In the genomic region with DNA sequence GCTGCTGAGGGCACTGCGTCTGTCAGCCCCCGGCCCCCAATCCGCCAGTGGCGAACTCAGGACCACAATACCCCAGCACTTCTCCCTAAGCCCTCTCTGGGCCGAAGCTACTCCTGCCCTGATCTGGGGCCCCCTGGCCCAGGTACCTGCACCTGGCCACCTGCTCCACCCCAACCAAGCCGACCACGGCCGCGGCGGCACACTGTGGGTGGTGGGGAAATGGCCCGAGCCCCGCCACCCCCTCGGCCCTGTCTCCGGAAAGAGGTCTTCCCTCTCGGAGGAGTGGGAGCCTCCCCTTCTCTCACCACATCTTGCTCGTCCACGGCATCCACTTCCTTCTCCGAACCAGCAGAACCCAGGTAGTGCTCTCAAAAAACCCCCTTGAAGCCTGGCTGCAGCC, we compare ENCODE assay signal across 1 cellular context.
A peak's percentile ranks its signal among the peaks of the same experiment; 100 is the strongest.
TF ChIP-seq lines count a peak whose summit lies in the region.

No MANE protein-coding gene starts in this region.

TF ChIP-seq in K562, 482 proteins besides CTCF, POLR2A, EP300 and RAD21:
- peak; percentile 45; the same call in 1 of the 2 replicates for TF ChIP-seq RBFOX2 (IDR thresholded peaks at IDR 0.05; ENCODE audit: low read depth, low read length)
- TF ChIP-seq ZNF140 (CRISPR knock-in tag; IDR thresholded peaks at IDR 0.05): no peak
